In the genomic region with DNA sequence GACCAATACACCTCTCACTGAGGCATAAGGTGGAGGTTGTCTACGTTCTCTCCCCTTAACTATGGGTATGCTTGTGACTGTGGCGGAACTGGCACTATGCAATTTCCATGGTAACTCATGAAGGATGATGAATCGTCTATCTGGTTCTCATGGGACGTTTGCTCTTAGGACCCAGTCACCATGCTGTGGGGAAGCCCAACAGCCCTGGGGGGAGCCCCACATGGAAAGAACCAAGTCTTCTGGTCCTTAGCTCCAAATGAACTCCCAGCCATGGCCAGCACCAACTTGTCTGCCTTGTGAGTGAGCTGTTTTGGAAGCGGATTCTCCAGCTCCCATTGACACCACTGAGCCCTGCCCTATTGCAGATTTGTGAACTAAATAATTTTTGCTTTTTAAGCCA, we compare ENCODE assay signal across 24 cellular contexts.
"Had no signal": no experiment of that assay in that cellular context is flagged by ENCODE, and none has a peak within 500 bp of the region (broad histone marks: within the 10 kb centered on the region; RNA-seq: fewer than 3 reads in every experiment).

No MANE protein-coding gene starts in this region.

- DNase-seq: cerebellar nuclear complex; effector memory CD4-positive, alpha-beta T cell; foreskin keratinocyte; heart left ventricle; left cardiac atrium; left lung; mesendoderm; midbrain; naive thymus-derived CD4-positive, alpha-beta T cell; stimulated activated CD4-positive, alpha-beta T cell treated with anti-CD3 and anti-CD28 coated beads, Interleukin-2, amount 100 ng/mL, for 48 hours; stimulated activated naive CD4-positive, alpha-beta T cell; substantia nigra; testis; tibial artery had no signal

- H3K4me3 ChIP-seq: esophagus muscularis mucosa, gastroesophageal sphincter, heart left ventricle, hepatocyte, left lung, neural progenitor cell, prostate gland, right atrium auricular region, testis, tibial artery had no signal

- H3K27ac Mint-ChIP-seq: dendritic cell treated with granulocyte-macrophage colony-stimulating factor and Interleukin-4, amounts not matched to agents 40 ng/mL and 50 ng/mL, for 4 days; naive thymus-derived CD4-positive, alpha-beta T cell; neural progenitor cell; type B pancreatic cell had no signal

- ATAC-seq: foreskin keratinocyte; gastroesophageal sphincter; heart left ventricle; left cardiac atrium; left lung; naive thymus-derived CD4-positive, alpha-beta T cell; sciatic nerve had no signal

- H3K4me1 Mint-ChIP-seq: naive thymus-derived CD4-positive, alpha-beta T cell had no signal

- H3K9me3 Mint-ChIP-seq: dendritic cell treated with granulocyte-macrophage colony-stimulating factor and Interleukin-4, amounts not matched to agents 40 ng/mL and 50 ng/mL, for 4 days had no signal

- H3K36me3 Mint-ChIP-seq: neural progenitor cell, type B pancreatic cell had no signal

- H3K27me3 ChIP-seq: esophagus muscularis mucosa, foreskin keratinocyte, gastroesophageal sphincter, hepatocyte, neural progenitor cell, right atrium auricular region, testis, tibial artery had no signal

- H3K4me1 ChIP-seq: left lung, neural progenitor cell, prostate gland, testis had no signal

- H3K9ac ChIP-seq: neural progenitor cell had no signal

- H3K4me3 Mint-ChIP-seq: dendritic cell treated with granulocyte-macrophage colony-stimulating factor and Interleukin-4, amounts not matched to agents 40 ng/mL and 50 ng/mL, for 4 days; naive thymus-derived CD4-positive, alpha-beta T cell; nephron; neural progenitor cell; type B pancreatic cell had no signal

- H3K4me2 ChIP-seq: hepatocyte, neural progenitor cell had no signal

- H3K9me3 ChIP-seq: esophagus muscularis mucosa, gastroesophageal sphincter, left lung, prostate gland, right atrium auricular region, testis, tibial artery had no signal

- H2AFZ ChIP-seq: hepatocyte, neural progenitor cell had no signal

- H3K36me3 ChIP-seq: esophagus muscularis mucosa, gastroesophageal sphincter, heart left ventricle, left lung, neural progenitor cell, prostate gland, right atrium auricular region, tibial artery had no signal

- H3K27ac ChIP-seq: esophagus muscularis mucosa, foreskin keratinocyte, gastroesophageal sphincter, heart left ventricle, hepatocyte, left lung, neural progenitor cell, prostate gland, right atrium auricular region, testis, tibial artery had no signal
